In genomic region chr6:26028212-26028752, GRCh38 we compare ENCODE assay signal across 3 cellular contexts.
TF ChIP-seq lines count a peak whose summit lies in the region.

No MANE protein-coding gene starts in this region.

TF ChIP-seq in SK-N-SH, 30 proteins besides CTCF, POLR2A, EP300 and RAD21:
- no peak for TF ChIP-seq PBX3 (IDR thresholded peaks at IDR 0.05)

TF ChIP-seq in SK-N-SH treated with all-trans-retinoic acid at 6 μM for 48 hours, 23 proteins besides CTCF, POLR2A, EP300 and RAD21:
- TF ChIP-seq CREB5 (CRISPR knock-in tag; IDR thresholded peaks at IDR 0.05; ENCODE audit: low read depth) = no peak

TF ChIP-seq in K562, 482 proteins besides CTCF, POLR2A, EP300 and RAD21 (continued from another document and continues in another):
- TF ChIP-seq ZBTB40 (IDR thresholded peaks at IDR 0.05) (no peak), ZBTB40 (CRISPR knock-in tag; IDR thresholded peaks at IDR 0.05) (no peak; the same call in 1 of the 2 replicates), ZNF766 (CRISPR knock-in tag; conservative IDR thresholded peaks at IDR 0.05) (no peak), IFI16 (CRISPR knock-in tag; IDR thresholded peaks at IDR 0.05) (no peak), U2AF2 (optimal IDR thresholded peaks at IDR 0.05; ENCODE audit: low read depth, low read length) (no peak), MLLT1 (IDR thresholded peaks at IDR 0.05) (no peak), MEIS2 (IDR thresholded peaks at IDR 0.05; ENCODE audit: partially characterized antibody) (peak; percentile 20), MAZ (CRISPR knock-in tag; conservative IDR thresholded peaks at IDR 0.05 in 1 of 2, IDR thresholded peaks at IDR 0.05 in 1 of 2) (no peak), GTF2E2 (tag; IDR thresholded peaks at IDR 0.05) (no peak), ZNF717 (CRISPR knock-in tag; IDR thresholded peaks at IDR 0.05) (peak; percentile 95), ZFP30 (CRISPR knock-in tag; IDR thresholded peaks at IDR 0.05; ENCODE audit: borderline replicate concordance) (no peak), ZNF76 (CRISPR knock-in tag; IDR thresholded peaks at IDR 0.05; ENCODE audit: borderline replicate concordance) (no peak), CUX1 (CRISPR knock-in tag; IDR thresholded peaks at IDR 0.05) (no peak), TOE1 (IDR thresholded peaks at IDR 0.05; ENCODE audit: borderline replicate concordance) (no peak), TOE1 (CRISPR knock-in tag; IDR thresholded peaks at IDR 0.05; ENCODE audit: borderline replicate concordance, low read depth) (no peak), ETV1 (tag; conservative IDR thresholded peaks at IDR 0.05; ENCODE audit: low read depth) (no peak), CREM (IDR thresholded peaks at IDR 0.05; ENCODE audit: low read depth) (no peak), GABPA (tag; conservative IDR thresholded peaks at IDR 0.05; ENCODE audit: low read depth) (no peak), HSF4 (CRISPR knock-in tag; IDR thresholded peaks at IDR 0.05; ENCODE audit: borderline replicate concordance) (no peak), NR1H2 (CRISPR knock-in tag; IDR thresholded peaks at IDR 0.05) (no peak), CBX5 (IDR thresholded peaks at IDR 0.05; ENCODE audit: borderline replicate concordance, low read depth) (no peak), HOXB6 (CRISPR knock-in tag; IDR thresholded peaks at IDR 0.05; ENCODE audit: borderline replicate concordance) (no peak), SMARCA5 (IDR thresholded peaks at IDR 0.05) (no peak), ZNF311 (CRISPR knock-in tag; IDR thresholded peaks at IDR 0.05) (no peak), ZBTB33 (CRISPR knock-in tag; IDR thresholded peaks at IDR 0.05) (no peak), CHD2 (IDR thresholded peaks at IDR 0.05; ENCODE audit: low read depth, low read length) (no peak), ZBTB7A (IDR thresholded peaks at IDR 0.05; ENCODE audit: borderline replicate concordance, control insufficient read depth, low read depth, low read length) (no peak), ZNF407 (IDR thresholded peaks at IDR 0.05; ENCODE audit: low read depth) (no peak), ZNF274 (IDR thresholded peaks at IDR 0.05; ENCODE audit: borderline replicate concordance, low read depth, low read length) (no peak), ZNF696 (CRISPR knock-in tag; conservative IDR thresholded peaks at IDR 0.05) (no peak), ILF3 (IDR thresholded peaks at IDR 0.05; ENCODE audit: borderline replicate concordance) (no peak)
